Comparison of ENCODE assay signal across 2 cellular contexts in the genomic region with DNA sequence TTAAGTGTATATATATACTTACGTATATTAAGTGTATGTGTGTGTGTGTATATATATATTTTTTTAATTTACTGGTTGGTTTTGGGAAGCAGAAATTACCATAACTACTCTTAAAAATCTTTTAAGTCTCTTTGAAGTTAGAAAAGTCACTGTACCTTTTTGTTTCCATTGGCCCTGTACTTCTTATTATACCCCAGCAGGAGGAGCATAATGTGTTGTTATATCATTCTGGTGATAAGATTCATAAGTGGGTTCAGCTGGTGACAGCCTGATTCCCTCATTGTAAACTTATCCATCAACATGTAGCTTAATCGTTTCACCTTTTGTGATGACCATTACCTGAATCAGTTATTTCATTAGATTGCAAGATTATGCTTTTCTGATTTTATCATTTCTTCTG.
TF ChIP-seq lines count a peak whose summit lies in the region.

No MANE protein-coding gene starts in this region.

TF ChIP-seq in IMR-90, 13 proteins besides CTCF, POLR2A, EP300 and RAD21:
- TF ChIP-seq CHD1 (IDR thresholded peaks at IDR 0.05; ENCODE audit: low read depth, low read length) (no peak), SMC3 (IDR thresholded peaks at IDR 0.05; ENCODE audit: low read depth, low read length) (peak; percentile 59; the same call in 1 of the 2 replicates)
- TF ChIP-seq, protein P1, sequence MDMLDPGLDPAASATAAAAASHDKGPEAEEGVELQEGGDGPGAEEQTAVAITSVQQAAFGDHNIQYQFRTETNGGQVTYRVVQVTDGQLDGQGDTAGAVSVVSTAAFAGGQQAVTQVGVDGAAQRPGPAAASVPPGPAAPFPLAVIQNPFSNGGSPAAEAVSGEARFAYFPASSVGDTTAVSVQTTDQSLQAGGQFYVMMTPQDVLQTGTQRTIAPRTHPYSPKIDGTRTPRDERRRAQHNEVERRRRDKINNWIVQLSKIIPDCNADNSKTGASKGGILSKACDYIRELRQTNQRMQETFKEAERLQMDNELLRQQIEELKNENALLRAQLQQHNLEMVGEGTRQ (IDR thresholded peaks at IDR 0.05; ENCODE audit: low read depth, low read length), result no peak

TF ChIP-seq in GM23338, 12 proteins besides CTCF, POLR2A, EP300 and RAD21:
- no peak for TF ChIP-seq CREB1 (CRISPR knock-in tag; IDR thresholded peaks at IDR 0.05; ENCODE audit: low read depth)
- TF ChIP-seq ZNF331 (CRISPR knock-in tag; IDR thresholded peaks at IDR 0.05; ENCODE audit: low read depth), result no peak
- TF ChIP-seq, protein P2, sequence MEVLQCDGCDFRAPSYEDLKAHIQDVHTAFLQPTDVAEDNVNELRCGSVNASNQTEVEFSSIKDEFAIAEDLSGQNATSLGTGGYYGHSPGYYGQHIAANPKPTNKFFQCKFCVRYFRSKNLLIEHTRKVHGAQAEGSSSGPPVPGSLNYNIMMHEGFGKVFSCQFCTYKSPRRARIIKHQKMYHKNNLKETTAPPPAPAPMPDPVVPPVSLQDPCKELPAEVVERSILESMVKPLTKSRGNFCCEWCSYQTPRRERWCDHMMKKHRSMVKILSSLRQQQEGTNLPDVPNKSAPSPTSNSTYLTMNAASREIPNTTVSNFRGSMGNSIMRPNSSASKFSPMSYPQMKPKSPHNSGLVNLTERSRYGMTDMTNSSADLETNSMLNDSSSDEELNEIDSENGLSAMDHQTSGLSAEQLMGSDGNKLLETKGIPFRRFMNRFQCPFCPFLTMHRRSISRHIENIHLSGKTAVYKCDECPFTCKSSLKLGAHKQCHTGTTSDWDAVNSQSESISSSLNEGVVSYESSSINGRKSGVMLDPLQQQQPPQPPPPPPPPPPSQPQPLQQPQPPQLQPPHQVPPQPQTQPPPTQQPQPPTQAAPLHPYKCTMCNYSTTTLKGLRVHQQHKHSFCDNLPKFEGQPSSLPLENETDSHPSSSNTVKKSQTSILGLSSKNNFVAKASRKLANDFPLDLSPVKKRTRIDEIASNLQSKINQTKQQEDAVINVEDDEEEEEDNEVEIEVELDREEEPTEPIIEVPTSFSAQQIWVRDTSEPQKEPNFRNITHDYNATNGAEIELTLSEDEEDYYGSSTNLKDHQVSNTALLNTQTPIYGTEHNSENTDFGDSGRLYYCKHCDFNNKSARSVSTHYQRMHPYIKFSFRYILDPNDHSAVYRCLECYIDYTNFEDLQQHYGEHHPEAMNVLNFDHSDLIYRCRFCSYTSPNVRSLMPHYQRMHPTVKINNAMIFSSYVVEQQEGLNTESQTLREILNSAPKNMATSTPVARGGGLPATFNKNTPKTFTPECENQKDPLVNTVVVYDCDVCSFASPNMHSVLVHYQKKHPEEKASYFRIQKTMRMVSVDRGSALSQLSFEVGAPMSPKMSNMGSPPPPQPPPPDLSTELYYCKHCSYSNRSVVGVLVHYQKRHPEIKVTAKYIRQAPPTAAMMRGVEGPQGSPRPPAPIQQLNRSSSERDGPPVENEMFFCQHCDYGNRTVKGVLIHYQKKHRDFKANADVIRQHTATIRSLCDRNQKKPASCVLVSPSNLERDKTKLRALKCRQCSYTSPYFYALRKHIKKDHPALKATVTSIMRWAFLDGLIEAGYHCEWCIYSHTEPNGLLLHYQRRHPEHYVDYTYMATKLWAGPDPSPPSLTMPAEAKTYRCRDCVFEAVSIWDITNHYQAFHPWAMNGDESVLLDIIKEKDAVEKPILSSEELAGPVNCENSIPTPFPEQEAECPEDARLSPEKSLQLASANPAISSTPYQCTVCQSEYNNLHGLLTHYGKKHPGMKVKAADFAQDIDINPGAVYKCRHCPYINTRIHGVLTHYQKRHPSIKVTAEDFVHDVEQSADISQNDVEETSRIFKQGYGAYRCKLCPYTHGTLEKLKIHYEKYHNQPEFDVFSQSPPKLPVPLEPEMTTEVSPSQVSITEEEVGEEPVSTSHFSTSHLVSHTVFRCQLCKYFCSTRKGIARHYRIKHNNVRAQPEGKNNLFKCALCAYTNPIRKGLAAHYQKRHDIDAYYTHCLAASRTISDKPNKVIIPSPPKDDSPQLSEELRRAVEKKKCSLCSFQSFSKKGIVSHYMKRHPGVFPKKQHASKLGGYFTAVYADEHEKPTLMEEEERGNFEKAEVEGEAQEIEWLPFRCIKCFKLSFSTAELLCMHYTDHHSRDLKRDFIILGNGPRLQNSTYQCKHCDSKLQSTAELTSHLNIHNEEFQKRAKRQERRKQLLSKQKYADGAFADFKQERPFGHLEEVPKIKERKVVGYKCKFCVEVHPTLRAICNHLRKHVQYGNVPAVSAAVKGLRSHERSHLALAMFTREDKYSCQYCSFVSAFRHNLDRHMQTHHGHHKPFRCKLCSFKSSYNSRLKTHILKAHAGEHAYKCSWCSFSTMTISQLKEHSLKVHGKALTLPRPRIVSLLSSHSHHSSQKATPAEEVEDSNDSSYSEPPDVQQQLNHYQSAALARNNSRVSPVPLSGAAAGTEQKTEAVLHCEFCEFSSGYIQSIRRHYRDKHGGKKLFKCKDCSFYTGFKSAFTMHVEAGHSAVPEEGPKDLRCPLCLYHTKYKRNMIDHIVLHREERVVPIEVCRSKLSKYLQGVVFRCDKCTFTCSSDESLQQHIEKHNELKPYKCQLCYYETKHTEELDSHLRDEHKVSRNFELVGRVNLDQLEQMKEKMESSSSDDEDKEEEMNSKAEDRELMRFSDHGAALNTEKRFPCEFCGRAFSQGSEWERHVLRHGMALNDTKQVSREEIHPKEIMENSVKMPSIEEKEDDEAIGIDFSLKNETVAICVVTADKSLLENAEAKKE (CRISPR knock-in tag; IDR thresholded peaks at IDR 0.05), result no peak
- no peak for TF ChIP-seq NANOG (IDR thresholded peaks at IDR 0.05; ENCODE audit: borderline replicate concordance)
- no peak for TF ChIP-seq STAT1 (IDR thresholded peaks at IDR 0.05; ENCODE audit: unreplicated experiment)
- TF ChIP-seq POLR2AphosphoS5 (IDR thresholded peaks at IDR 0.05; ENCODE audit: low read depth), result no peak
- no peak for TF ChIP-seq ZNF114 (CRISPR knock-in tag; IDR thresholded peaks at IDR 0.05)
- TF ChIP-seq EZH2 (IDR thresholded peaks at IDR 0.05; ENCODE audit: low read depth, unreplicated experiment), result no peak
- TF ChIP-seq, protein P3, sequence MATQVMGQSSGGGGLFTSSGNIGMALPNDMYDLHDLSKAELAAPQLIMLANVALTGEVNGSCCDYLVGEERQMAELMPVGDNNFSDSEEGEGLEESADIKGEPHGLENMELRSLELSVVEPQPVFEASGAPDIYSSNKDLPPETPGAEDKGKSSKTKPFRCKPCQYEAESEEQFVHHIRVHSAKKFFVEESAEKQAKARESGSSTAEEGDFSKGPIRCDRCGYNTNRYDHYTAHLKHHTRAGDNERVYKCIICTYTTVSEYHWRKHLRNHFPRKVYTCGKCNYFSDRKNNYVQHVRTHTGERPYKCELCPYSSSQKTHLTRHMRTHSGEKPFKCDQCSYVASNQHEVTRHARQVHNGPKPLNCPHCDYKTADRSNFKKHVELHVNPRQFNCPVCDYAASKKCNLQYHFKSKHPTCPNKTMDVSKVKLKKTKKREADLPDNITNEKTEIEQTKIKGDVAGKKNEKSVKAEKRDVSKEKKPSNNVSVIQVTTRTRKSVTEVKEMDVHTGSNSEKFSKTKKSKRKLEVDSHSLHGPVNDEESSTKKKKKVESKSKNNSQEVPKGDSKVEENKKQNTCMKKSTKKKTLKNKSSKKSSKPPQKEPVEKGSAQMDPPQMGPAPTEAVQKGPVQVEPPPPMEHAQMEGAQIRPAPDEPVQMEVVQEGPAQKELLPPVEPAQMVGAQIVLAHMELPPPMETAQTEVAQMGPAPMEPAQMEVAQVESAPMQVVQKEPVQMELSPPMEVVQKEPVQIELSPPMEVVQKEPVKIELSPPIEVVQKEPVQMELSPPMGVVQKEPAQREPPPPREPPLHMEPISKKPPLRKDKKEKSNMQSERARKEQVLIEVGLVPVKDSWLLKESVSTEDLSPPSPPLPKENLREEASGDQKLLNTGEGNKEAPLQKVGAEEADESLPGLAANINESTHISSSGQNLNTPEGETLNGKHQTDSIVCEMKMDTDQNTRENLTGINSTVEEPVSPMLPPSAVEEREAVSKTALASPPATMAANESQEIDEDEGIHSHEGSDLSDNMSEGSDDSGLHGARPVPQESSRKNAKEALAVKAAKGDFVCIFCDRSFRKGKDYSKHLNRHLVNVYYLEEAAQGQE (IDR thresholded peaks at IDR 0.05; ENCODE audit: unreplicated experiment), result no peak
- TF ChIP-seq, protein P4, sequence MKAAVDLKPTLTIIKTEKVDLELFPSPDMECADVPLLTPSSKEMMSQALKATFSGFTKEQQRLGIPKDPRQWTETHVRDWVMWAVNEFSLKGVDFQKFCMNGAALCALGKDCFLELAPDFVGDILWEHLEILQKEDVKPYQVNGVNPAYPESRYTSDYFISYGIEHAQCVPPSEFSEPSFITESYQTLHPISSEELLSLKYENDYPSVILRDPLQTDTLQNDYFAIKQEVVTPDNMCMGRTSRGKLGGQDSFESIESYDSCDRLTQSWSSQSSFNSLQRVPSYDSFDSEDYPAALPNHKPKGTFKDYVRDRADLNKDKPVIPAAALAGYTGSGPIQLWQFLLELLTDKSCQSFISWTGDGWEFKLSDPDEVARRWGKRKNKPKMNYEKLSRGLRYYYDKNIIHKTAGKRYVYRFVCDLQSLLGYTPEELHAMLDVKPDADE (IDR thresholded peaks at IDR 0.05), result no peak
- no peak for TF ChIP-seq EZH2phosphoT487 (IDR thresholded peaks at IDR 0.05; ENCODE audit: unreplicated experiment)
- TF ChIP-seq JUNB (IDR thresholded peaks at IDR 0.05; ENCODE audit: unreplicated experiment), result no peak
